1 cellular context compared by ENCODE assay signal in the genomic region with DNA sequence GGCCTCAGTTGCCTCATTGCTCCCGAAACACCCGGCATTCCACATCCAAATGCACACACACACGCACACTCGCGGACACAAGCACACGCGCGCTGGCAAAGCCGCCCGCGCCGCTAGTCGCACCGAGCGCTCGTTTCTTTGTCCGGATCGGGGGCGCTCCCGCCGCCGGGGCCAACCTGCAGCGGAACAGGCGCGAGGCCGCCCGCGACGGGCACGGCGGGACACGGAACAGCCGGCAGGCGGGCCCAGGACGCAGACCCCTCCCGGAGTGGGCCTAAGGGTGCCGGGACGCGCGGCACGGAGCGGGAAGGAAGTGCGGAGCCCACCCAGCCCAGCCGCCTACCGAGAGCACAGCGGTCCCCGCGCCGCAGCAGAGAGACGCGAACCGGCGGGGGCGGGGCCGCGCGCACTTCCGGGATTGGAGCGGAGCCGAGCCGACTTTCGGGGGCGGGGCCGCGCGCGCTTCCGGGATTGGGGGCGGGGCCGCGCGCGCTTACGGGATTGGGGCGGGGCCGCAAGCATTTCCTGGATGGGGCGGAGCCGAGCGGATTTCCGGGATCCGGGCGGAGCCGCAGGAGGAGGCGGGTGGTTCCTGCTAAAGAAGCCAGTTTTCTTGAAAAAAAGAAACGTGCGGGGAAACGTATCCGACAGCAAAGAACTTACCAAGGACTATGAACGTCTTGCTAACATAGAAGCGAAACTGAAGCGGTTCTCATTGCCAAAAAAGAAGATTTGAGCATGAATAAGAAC.
A peak's percentile ranks its signal among the peaks of the same experiment; 100 is the strongest.
TF ChIP-seq lines count a peak whose summit lies in the region.

Gene CYBC1, minus strand, starts transcription at position 396 of the 750 bp plus-strand sequence. CDS start 1,498 bp downstream, outside the sequence.

TF ChIP-seq in SK-N-SH, 30 proteins besides CTCF, POLR2A, EP300 and RAD21 (continued from another document):
- TF ChIP-seq REST (IDR thresholded peaks at IDR 0.05; ENCODE audit: low read depth, low read length) (no peak), ELF1 (IDR thresholded peaks at IDR 0.05) (peak; percentile 100), GABPA (IDR thresholded peaks at IDR 0.05; ENCODE audit: low read depth) (peak; percentile 80), ZBTB33 (IDR thresholded peaks at IDR 0.05; ENCODE audit: borderline replicate concordance, low read depth) (no peak), FOXJ3 (CRISPR knock-in tag; IDR thresholded peaks at IDR 0.05) (no peak), SIN3A (IDR thresholded peaks at IDR 0.05; ENCODE audit: borderline replicate concordance, low read depth, low read length) (no peak; the same call in 1 of the 2 replicates), TCF12 (IDR thresholded peaks at IDR 0.05) (peak; percentile 33; the same call in 1 of the 2 replicates), FOXM1 (IDR thresholded peaks at IDR 0.05; ENCODE audit: low read depth) (0 out of 2 replicates have a peak, but pooled peaks have one; percentile 24), USF1 (IDR thresholded peaks at IDR 0.05; ENCODE audit: borderline replicate concordance, low read depth) (peak; percentile 34; the same call in 1 of the 2 replicates), USF2 (IDR thresholded peaks at IDR 0.05; ENCODE audit: borderline replicate concordance, low read depth, low read length) (no peak), NRF1 (IDR thresholded peaks at IDR 0.05; ENCODE audit: low read depth, low read length) (peak; percentile 3; the same call in 1 of the 2 replicates), MAX (IDR thresholded peaks at IDR 0.05; ENCODE audit: low read depth) (peak; percentile 69), CHD2 (IDR thresholded peaks at IDR 0.05; ENCODE audit: low read length, partially characterized antibody) (peak; percentile 78), PBX3 (IDR thresholded peaks at IDR 0.05) (peak; percentile 22; the same call in 1 of the 2 replicates), JUND (IDR thresholded peaks at IDR 0.05) (no peak), RCOR1 (IDR thresholded peaks at IDR 0.05; ENCODE audit: low read length) (no peak; the same call in 1 of the 2 replicates), FOSL2 (IDR thresholded peaks at IDR 0.05; ENCODE audit: borderline replicate concordance, low read depth) (0 out of 2 replicates have a peak, but pooled peaks have one; percentile 1), TAF1 (IDR thresholded peaks at IDR 0.05; ENCODE audit: borderline replicate concordance, low read depth, low read length) (peak; percentile 61; the same call in 1 of the 2 replicates), YY1 (IDR thresholded peaks at IDR 0.05; ENCODE audit: low read depth) (no peak)
- TF ChIP-seq, protein P1, sequence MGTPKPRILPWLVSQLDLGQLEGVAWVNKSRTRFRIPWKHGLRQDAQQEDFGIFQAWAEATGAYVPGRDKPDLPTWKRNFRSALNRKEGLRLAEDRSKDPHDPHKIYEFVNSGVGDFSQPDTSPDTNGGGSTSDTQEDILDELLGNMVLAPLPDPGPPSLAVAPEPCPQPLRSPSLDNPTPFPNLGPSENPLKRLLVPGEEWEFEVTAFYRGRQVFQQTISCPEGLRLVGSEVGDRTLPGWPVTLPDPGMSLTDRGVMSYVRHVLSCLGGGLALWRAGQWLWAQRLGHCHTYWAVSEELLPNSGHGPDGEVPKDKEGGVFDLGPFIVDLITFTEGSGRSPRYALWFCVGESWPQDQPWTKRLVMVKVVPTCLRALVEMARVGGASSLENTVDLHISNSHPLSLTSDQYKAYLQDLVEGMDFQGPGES (IDR thresholded peaks at IDR 0.05; ENCODE audit: low read depth, low read length), result no peak
